Comparison of ENCODE assay signal across 8 cellular contexts in genomic region chr16:81095953-81096714, GRCh38.
DNase-seq lines count a peak whose midpoint lies in the region; ATAC-seq and FAIRE-seq lines count a peak whose summit lies in the region.

GCSH (minus strand) TSS chr16:81096395; CDS start chr16:81096278, 117 bp downstream.

- DNase-seq in AG08395 (ENCODE audit: low spot score) (peak; percentile 99), NCI-H345 treated with DMSO at 0.1 percent for 48 hours (lab: John Stamatoyannopoulos, UW; ENCODE audit: unreplicated experiment) (peak; percentile 88), cerebellar nuclear complex (lab: John Stamatoyannopoulos, UW) (peak; percentile 95)
- peak; percentile 97 for DNase-seq in stimulated activated CD4-positive, alpha-beta T cell treated with anti-CD3 and anti-CD28 coated beads, Interleukin-12 subunit alpha, Interleukin-12 subunit beta, amount 100 ng/mL, for 4 hours

- FAIRE-seq in islet of Langerhans (lab: Jason Lieb, UNC), result peak; percentile 78

- ATAC-seq in GM19023 (IDR thresholded peaks at IDR 0.05; ENCODE audit: unreplicated experiment) (peak; percentile 98), HG03280 (IDR thresholded peaks at IDR 0.05; ENCODE audit: unreplicated experiment) (peak; percentile 97)
- peak; percentile 99 for ATAC-seq in activated CD4-positive, CD25-positive, alpha-beta regulatory T cell treated with anti-CD3 and anti-CD28 coated beads, Interleukin-2, amount 50 U/mL, for 24 hours

Comparison
In these comparisons a context has a peak if more than half of its experiments do, and no peak if none do; other contexts are left out.
1. Peak in every context shown above with its lines: DNase-seq and ATAC-seq.